Comparison of ENCODE assay signal across 8 cellular contexts in the genomic region with DNA sequence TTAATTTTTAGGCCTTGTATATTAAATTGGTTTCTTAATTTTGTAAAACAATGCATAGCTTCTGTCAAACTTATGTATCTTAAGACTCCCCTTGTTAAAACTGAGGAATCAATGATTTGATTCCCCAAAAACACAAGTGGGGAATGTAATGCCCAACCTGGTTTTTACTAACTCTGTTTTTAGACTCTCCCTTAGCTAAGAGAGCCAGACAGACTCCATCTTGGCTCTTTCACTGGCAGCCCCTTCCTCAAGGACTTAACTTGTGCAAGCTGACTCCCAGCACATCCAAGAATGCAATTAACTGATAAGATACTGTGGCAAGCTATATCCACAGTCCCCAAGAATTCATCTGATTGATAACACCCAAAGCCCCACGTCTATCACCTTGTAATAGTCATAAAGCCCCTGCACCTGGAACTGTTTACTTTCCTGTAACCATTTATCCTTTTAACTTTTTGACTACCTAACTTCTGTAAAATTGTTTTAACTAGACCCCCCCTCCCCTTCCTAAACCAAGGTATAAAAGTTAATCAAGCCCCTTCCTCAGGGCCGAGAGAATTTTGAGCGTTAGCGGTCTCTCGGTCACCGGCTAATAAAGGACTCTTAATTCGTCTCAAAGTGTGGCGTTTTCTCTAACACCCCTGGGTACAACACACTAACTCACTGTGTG. TPM values are rescaled to one million over a fixed set of nuclear protein-coding genes. Genes with fewer than 3 reads are reported as not detected.
DNase-seq lines count a peak whose midpoint lies in the region; ATAC-seq and TF ChIP-seq lines count a peak whose summit lies in the region.
"Not testable (repeated sequence)": the region's sequence is repeated elsewhere in the genome, so short reads cannot be mapped to it uniquely, and the experiment has no call there.

No MANE protein-coding gene starts in this region.

- intact Hi-C loops in sigmoid colon (cut with DNase I) = loop anchor here (2.0 to 10.0 kb wide), 3 partner anchors 69 to 559 kb away; partner anchors contain the start of gene AEN
- intact Hi-C loops in vagina (cut with DNase I) = not testable (repeated sequence)

- peak overlapping the region; percentile 74 for H3K9ac ChIP-seq in NT2/D1 (ENCODE audit: insufficient read length, low read depth)

- peaks cover 15% of the 10 kb centered on the region for H3K79me2 ChIP-seq in DOHH2 (ENCODE audit: control insufficient read depth, low read length)

- CTCF ChIA-PET in activated CD8-positive, alpha-beta memory T cell treated with anti-CD3 and anti-CD28 coated beads, Interleukin-2, amount 10 ng/mL, durations not matched to agents 7 days and 5 days (lab: Charles Lee) = not testable (repeated sequence)

- TF ChIP-seq CTCF in DOHH2 (IDR thresholded peaks at IDR 0.05; ENCODE audit: low read depth, low read length, poor library complexity, severe bottlenecking); glutamatergic neuron (IDR thresholded peaks at IDR 0.05; ENCODE audit: partially characterized antibody, unreplicated experiment); mesothelial cell of epicardium (IDR thresholded peaks at IDR 0.05; ENCODE audit: unreplicated experiment); sigmoid colon (IDR thresholded peaks at IDR 0.05); vagina (IDR thresholded peaks at IDR 0.05): not testable (repeated sequence)

- H4K20me1 ChIP-seq in DOHH2 (ENCODE audit: control insufficient read depth, insufficient read depth, low read depth, low read length) = not testable (repeated sequence)

- H3K4me3 ChIP-seq in DOHH2 (ENCODE audit: low read length) (peak overlapping the region; percentile 85), NT2/D1 (ENCODE audit: insufficient read length, low read depth) (peak overlapping the region; percentile 77), sigmoid colon (peak overlapping the region; percentile 59 to 83 (median 70)), vagina (peak overlapping the region; percentile 60 to 69)

- H3K4me3 Mint-ChIP-seq in activated CD8-positive, alpha-beta memory T cell treated with anti-CD3 and anti-CD28 coated beads, Interleukin-2, amount 10 ng/mL, durations not matched to agents 7 days and 5 days = peak overlapping the region; percentile 87
- peak overlapping the region; percentile 80 for H3K4me3 Mint-ChIP-seq in central memory CD8-positive, alpha-beta T cell
- H3K4me3 Mint-ChIP-seq in glutamatergic neuron (ENCODE audit: unreplicated experiment) (peak overlapping the region; percentile 87), mesothelial cell of epicardium (peak overlapping the region; percentile 80)

- not testable (repeated sequence) for H3K9me3 Mint-ChIP-seq in activated CD8-positive, alpha-beta memory T cell treated with anti-CD3 and anti-CD28 coated beads, Interleukin-2, amount 10 ng/mL, durations not matched to agents 7 days and 5 days (ENCODE audit: low read depth); central memory CD8-positive, alpha-beta T cell; glutamatergic neuron (ENCODE audit: unreplicated experiment); mesothelial cell of epicardium

- not testable (repeated sequence) for H3K36me3 Mint-ChIP-seq in activated CD8-positive, alpha-beta memory T cell treated with anti-CD3 and anti-CD28 coated beads, Interleukin-2, amount 10 ng/mL, durations not matched to agents 7 days and 5 days; central memory CD8-positive, alpha-beta T cell (ENCODE audit: insufficient read depth); glutamatergic neuron (ENCODE audit: unreplicated experiment); mesothelial cell of epicardium

- ATAC-seq in activated CD8-positive, alpha-beta memory T cell treated with anti-CD3 and anti-CD28 coated beads, Interleukin-2, amount 10 ng/mL, durations not matched to agents 7 days and 5 days; central memory CD8-positive, alpha-beta T cell (replicated peaks; ENCODE audit: extremely low read depth, poor library complexity, severe bottlenecking): not testable (repeated sequence)

- not testable (repeated sequence) for TF ChIP-seq EP300 in sigmoid colon (IDR thresholded peaks at IDR 0.05)

- H3K27ac ChIP-seq in DOHH2 (ENCODE audit: low read depth, low read length) = peak overlapping the region; percentile 71
- H3K27ac ChIP-seq in sigmoid colon = peak overlapping the region; percentile 80 to 91 (median 86)
- H3K27ac ChIP-seq in vagina = peak overlapping the region; percentile 85

- H3K27me3 Mint-ChIP-seq in activated CD8-positive, alpha-beta memory T cell treated with anti-CD3 and anti-CD28 coated beads, Interleukin-2, amount 10 ng/mL, durations not matched to agents 7 days and 5 days; central memory CD8-positive, alpha-beta T cell; glutamatergic neuron (ENCODE audit: unreplicated experiment); mesothelial cell of epicardium (ENCODE audit: low read depth): not testable (repeated sequence)

- not testable (repeated sequence) for H3F3A ChIP-seq in DOHH2 (ENCODE audit: control insufficient read depth, insufficient read depth)

- peaks cover 28% of the 10 kb centered on the region for H3K4me1 Mint-ChIP-seq in activated CD8-positive, alpha-beta memory T cell treated with anti-CD3 and anti-CD28 coated beads, Interleukin-2, amount 10 ng/mL, durations not matched to agents 7 days and 5 days
- not testable (repeated sequence) for H3K4me1 Mint-ChIP-seq in central memory CD8-positive, alpha-beta T cell
- peaks cover 14% of the 10 kb centered on the region for H3K4me1 Mint-ChIP-seq in glutamatergic neuron (ENCODE audit: low read depth, unreplicated experiment)
- peaks cover 44% of the 10 kb centered on the region for H3K4me1 Mint-ChIP-seq in mesothelial cell of epicardium

- DNase-seq in NT2/D1 (ENCODE audit: low read depth, low spot score); activated CD8-positive, alpha-beta memory T cell treated with anti-CD3 and anti-CD28 coated beads, Interleukin-2, amount 10 ng/mL, durations not matched to agents 7 days and 5 days; central memory CD8-positive, alpha-beta T cell (ENCODE audit: low spot score in 2 of 2); glutamatergic neuron; mesothelial cell of epicardium (ENCODE audit: low spot score in 2 of 2, unreplicated experiment in 2 of 2); sigmoid colon; vagina (ENCODE audit: extremely low spot score in 2 of 2): not testable (repeated sequence)

- not testable (repeated sequence) for H3K9me3 ChIP-seq in DOHH2 (ENCODE audit: control insufficient read depth, insufficient read depth, low read length); NT2/D1 (ENCODE audit: insufficient read depth, low read length); sigmoid colon; vagina

- H3K4me2 ChIP-seq in DOHH2 (ENCODE audit: low read length) = peak overlapping the region; percentile 69

- not testable (repeated sequence) for TF ChIP-seq POLR2A in sigmoid colon (IDR thresholded peaks at IDR 0.05); vagina (IDR thresholded peaks at IDR 0.05)

- H3K27ac Mint-ChIP-seq in activated CD8-positive, alpha-beta memory T cell treated with anti-CD3 and anti-CD28 coated beads, Interleukin-2, amount 10 ng/mL, durations not matched to agents 7 days and 5 days = peak overlapping the region; percentile 91
- H3K27ac Mint-ChIP-seq in central memory CD8-positive, alpha-beta T cell (ENCODE audit: low read depth) = peak overlapping the region; percentile 76
- not testable (repeated sequence) for H3K27ac Mint-ChIP-seq in glutamatergic neuron (ENCODE audit: unreplicated experiment)
- H3K27ac Mint-ChIP-seq in mesothelial cell of epicardium = peak overlapping the region; percentile 92

- peaks cover 10% of the 10 kb centered on the region for H3K4me1 ChIP-seq in DOHH2 (ENCODE audit: control insufficient read depth, low read length)
- not testable (repeated sequence) for H3K4me1 ChIP-seq in NT2/D1 (ENCODE audit: insufficient read depth, insufficient read length)
- peaks cover 0 to 38% (median 28%) of the 10 kb centered on the region in 4 donors for H3K4me1 ChIP-seq in sigmoid colon
- peaks cover 21% of the 10 kb centered on the region for H3K4me1 ChIP-seq in vagina

- not testable (repeated sequence) for H3K36me3 ChIP-seq in DOHH2 (ENCODE audit: control insufficient read depth, low read length); NT2/D1 (ENCODE audit: insufficient read depth, insufficient read length, low read length); sigmoid colon; vagina

- H3K27me3 ChIP-seq in DOHH2 (ENCODE audit: control insufficient read depth, low read length); NT2/D1 (ENCODE audit: insufficient read depth, insufficient read length); sigmoid colon; vagina: not testable (repeated sequence)

- H3K9me2 ChIP-seq in DOHH2 (replicated peaks; ENCODE audit: control insufficient read depth, low read length) = not testable (repeated sequence)

- 5 to 9% methylated on average over 7 of the region's 8 CpGs for WGBS in sigmoid colon, 2 donors

RNA-seq across cellular contexts. Expression of gene DET1, which starts 0.8 kb away (rescaled TPM):
- 1 to 10 TPM; 1.8 to 2.4 TPM for total RNA-seq in activated CD8-positive, alpha-beta memory T cell treated with anti-CD3 and anti-CD28 coated beads, Interleukin-2, amount 10 ng/mL, durations not matched to agents 7 days and 5 days
- 8.8 TPM for total RNA-seq in glutamatergic neuron (ENCODE audit: unreplicated experiment)
- total RNA-seq in mesothelial cell of epicardium = 13.9 to 14.7 TPM (median 14.4 TPM) in 3 replicates
- total RNA-seq in sigmoid colon = 10 to 100 TPM in 1 of 4 donors, 1 to 10 TPM in 3; 7.4 to 13.0 (median 8.8) TPM
- polyA plus RNA-seq in sigmoid colon = 1 to 10 TPM; 2.4 to 3.6 (median 2.8) TPM
- 5.6 TPM for total RNA-seq in vagina
